8 cellular contexts compared by ENCODE assay signal in the genomic region with DNA sequence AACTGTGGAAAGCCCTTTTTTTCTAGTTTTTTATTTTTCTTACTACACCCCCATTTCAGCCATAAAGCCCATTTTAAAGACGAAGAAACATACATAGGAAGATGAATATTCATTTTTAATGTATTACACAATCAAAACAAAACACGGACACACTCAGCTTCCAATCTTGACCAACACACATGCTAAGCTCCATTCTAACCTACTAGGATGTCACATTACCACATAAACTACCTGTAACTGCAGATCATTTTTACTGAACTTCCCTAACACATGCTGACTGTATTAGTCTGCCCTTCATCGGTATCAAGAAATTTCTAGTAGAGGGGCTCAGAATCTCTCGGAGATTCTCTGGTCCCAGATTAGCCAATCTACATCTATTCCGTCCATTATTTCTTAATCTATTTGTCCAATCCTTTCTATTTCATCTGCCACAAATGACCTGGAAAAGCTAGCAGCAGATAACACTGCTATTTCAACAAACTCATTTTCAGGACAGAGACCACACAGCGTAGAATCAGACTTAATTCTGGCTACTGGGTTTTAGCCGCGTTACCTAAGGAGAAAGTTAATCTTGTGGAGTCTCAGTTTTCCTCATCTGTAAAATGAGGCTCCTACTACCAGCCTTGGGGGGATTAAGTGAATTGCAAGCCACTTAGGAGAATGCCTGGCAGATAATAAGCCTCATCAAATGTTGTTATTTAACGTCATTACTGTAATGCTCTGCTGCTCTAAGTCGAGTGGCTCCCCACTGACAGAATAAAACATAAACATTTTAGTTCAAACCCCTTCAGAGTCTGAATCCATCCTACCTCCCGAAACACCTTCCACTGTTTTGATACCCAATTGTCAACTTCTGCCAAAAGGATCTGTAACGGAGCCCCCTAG. TPM values are rescaled to one million over a fixed set of nuclear protein-coding genes. Genes with fewer than 3 reads are reported as not detected.
DNase-seq lines count a peak whose midpoint lies in the region; ATAC-seq, FAIRE-seq and TF ChIP-seq lines count a peak whose summit lies in the region.

No MANE protein-coding gene starts in this region.

- DNase-seq in NCI-H1105 treated with DMSO at 0.1 percent for 48 hours (lab: John Stamatoyannopoulos, UW) (peak; percentile 7), NCI-H1105 (lab: John Stamatoyannopoulos, UW) (no peak), thoracic aorta (ENCODE audit: low spot score) (no peak), OCI-M2 (lab: John Stamatoyannopoulos, UW; ENCODE audit: unreplicated experiment) (no peak)

- H3K4me3 ChIP-seq in WI38 (ENCODE audit: low read depth, low read length), result peak overlapping the region; percentile 87
- H3K4me3 ChIP-seq in thoracic aorta, result peak overlapping the region; percentile 99

- FAIRE-seq in islet of Langerhans (lab: Jason Lieb, UNC), result peak; percentile 49

- H3K4me1 ChIP-seq in thoracic aorta (ENCODE audit: control insufficient read depth in 1 of 2, low read depth in 2 of 2), result peaks cover 35 to 49% of the 10 kb centered on the region in 2 donors

- H3K27me3 ChIP-seq in thoracic aorta (replicated peaks; ENCODE audit: insufficient read depth), result no peaks in the 10 kb centered on the region

- no peaks in the 10 kb centered on the region for H3K9me3 ChIP-seq in thoracic aorta

- no peak for TF ChIP-seq CTCF in WI38 (IDR thresholded peaks at IDR 0.05; ENCODE audit: low read depth, low read length)
- TF ChIP-seq CTCF in thoracic aorta (IDR thresholded peaks at IDR 0.05), result no peak

- no peaks in the 10 kb centered on the region for H3K36me3 ChIP-seq in thoracic aorta

- no peak for ATAC-seq in thoracic aorta (ENCODE audit: insufficient number of reproducible peaks, low FRiP score, low read depth)
- no peak for ATAC-seq in GM19395 (IDR thresholded peaks at IDR 0.05; ENCODE audit: unreplicated experiment)
- no peak for ATAC-seq in GM19351 (IDR thresholded peaks at IDR 0.05; ENCODE audit: unreplicated experiment)

- H3K27ac ChIP-seq in thoracic aorta, result peak overlapping the region; percentile 18 to 100

RNA-seq across cellular contexts. Expression of gene CCNI, which starts 1.6 kb away (rescaled TPM):
- 100 to 1,000 TPM; 244 to 322 TPM for total RNA-seq in thoracic aorta
